Comparison of ENCODE assay signal across 1 cellular context in genomic region chr19:44723299-44723951, GRCh38.
TF ChIP-seq lines count a peak whose summit lies in the region.

No MANE protein-coding gene starts in this region.

TF ChIP-seq in H1, 55 proteins besides CTCF, POLR2A, EP300 and RAD21:
- no peak for TF ChIP-seq SUZ12 (IDR thresholded peaks at IDR 0.05; ENCODE audit: low read length)
- TF ChIP-seq CHD7 (IDR thresholded peaks at IDR 0.05; ENCODE audit: insufficient replicate concordance, low read length): no peak
- no peak for TF ChIP-seq KDM1A (IDR thresholded peaks at IDR 0.05; ENCODE audit: borderline replicate concordance, low read length)
- no peak for TF ChIP-seq BRCA1 (IDR thresholded peaks at IDR 0.05; ENCODE audit: low read depth, low read length)
- TF ChIP-seq SP1 (IDR thresholded peaks at IDR 0.05; ENCODE audit: low read depth, low read length): no peak
- TF ChIP-seq HDAC6 (IDR thresholded peaks at IDR 0.05; ENCODE audit: low read depth, low read length): no peak
- no peak for TF ChIP-seq PHF8 (conservative IDR thresholded peaks at IDR 0.05; ENCODE audit: low read depth, low read length)
- no peak for TF ChIP-seq E2F6 (IDR thresholded peaks at IDR 0.05)
- TF ChIP-seq YY1 (IDR thresholded peaks at IDR 0.05; ENCODE audit: low read depth, low read length): no peak
- TF ChIP-seq EGR1 (IDR thresholded peaks at IDR 0.05; ENCODE audit: borderline replicate concordance, low read depth, low read length): no peak
